ENCODE assay signal across 2 cellular contexts in the genomic region with DNA sequence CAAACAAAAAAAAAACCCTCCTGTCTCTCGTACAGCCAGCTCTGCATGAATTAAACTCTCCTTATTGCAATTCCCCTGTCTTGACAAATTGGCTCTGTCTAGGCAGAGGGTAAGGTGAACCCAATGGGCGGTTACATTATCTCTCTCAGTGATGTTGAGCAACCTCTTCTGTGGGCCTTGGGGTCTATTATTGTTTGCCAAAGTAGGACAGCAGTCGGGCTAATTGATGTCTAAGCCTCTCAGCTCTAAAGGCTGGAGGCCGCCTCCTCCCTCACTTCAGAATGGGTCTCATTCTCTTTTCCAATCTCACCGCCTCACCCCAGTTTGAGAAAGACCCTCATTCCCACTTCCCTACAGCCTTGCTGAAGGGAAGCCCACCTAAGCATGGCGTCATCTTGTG.
TF ChIP-seq lines count a peak whose summit lies in the region.

No MANE protein-coding gene starts in this region.

TF ChIP-seq in H1, 55 proteins besides CTCF, POLR2A, EP300 and RAD21:
- TF ChIP-seq POLR2AphosphoS5 (IDR thresholded peaks at IDR 0.05; ENCODE audit: low read depth, low read length) (no peak), ZNF274 (IDR thresholded peaks at IDR 0.05; ENCODE audit: borderline replicate concordance, extremely low read depth, low read length) (no peak), JUN (IDR thresholded peaks at IDR 0.05; ENCODE audit: low read depth, low read length) (no peak), HDAC2 (IDR thresholded peaks at IDR 0.05; ENCODE audit: borderline replicate concordance in 1 of 2, low read depth in 2 of 2, low read length in 2 of 2) (no peak), KDM5A (IDR thresholded peaks at IDR 0.05; ENCODE audit: low read length) (no peak), CREB1 (IDR thresholded peaks at IDR 0.05) (no peak), SUZ12 (IDR thresholded peaks at IDR 0.05; ENCODE audit: low read length) (no peak), SP1 (IDR thresholded peaks at IDR 0.05; ENCODE audit: low read depth, low read length) (no peak)
- TF ChIP-seq, protein P1, sequence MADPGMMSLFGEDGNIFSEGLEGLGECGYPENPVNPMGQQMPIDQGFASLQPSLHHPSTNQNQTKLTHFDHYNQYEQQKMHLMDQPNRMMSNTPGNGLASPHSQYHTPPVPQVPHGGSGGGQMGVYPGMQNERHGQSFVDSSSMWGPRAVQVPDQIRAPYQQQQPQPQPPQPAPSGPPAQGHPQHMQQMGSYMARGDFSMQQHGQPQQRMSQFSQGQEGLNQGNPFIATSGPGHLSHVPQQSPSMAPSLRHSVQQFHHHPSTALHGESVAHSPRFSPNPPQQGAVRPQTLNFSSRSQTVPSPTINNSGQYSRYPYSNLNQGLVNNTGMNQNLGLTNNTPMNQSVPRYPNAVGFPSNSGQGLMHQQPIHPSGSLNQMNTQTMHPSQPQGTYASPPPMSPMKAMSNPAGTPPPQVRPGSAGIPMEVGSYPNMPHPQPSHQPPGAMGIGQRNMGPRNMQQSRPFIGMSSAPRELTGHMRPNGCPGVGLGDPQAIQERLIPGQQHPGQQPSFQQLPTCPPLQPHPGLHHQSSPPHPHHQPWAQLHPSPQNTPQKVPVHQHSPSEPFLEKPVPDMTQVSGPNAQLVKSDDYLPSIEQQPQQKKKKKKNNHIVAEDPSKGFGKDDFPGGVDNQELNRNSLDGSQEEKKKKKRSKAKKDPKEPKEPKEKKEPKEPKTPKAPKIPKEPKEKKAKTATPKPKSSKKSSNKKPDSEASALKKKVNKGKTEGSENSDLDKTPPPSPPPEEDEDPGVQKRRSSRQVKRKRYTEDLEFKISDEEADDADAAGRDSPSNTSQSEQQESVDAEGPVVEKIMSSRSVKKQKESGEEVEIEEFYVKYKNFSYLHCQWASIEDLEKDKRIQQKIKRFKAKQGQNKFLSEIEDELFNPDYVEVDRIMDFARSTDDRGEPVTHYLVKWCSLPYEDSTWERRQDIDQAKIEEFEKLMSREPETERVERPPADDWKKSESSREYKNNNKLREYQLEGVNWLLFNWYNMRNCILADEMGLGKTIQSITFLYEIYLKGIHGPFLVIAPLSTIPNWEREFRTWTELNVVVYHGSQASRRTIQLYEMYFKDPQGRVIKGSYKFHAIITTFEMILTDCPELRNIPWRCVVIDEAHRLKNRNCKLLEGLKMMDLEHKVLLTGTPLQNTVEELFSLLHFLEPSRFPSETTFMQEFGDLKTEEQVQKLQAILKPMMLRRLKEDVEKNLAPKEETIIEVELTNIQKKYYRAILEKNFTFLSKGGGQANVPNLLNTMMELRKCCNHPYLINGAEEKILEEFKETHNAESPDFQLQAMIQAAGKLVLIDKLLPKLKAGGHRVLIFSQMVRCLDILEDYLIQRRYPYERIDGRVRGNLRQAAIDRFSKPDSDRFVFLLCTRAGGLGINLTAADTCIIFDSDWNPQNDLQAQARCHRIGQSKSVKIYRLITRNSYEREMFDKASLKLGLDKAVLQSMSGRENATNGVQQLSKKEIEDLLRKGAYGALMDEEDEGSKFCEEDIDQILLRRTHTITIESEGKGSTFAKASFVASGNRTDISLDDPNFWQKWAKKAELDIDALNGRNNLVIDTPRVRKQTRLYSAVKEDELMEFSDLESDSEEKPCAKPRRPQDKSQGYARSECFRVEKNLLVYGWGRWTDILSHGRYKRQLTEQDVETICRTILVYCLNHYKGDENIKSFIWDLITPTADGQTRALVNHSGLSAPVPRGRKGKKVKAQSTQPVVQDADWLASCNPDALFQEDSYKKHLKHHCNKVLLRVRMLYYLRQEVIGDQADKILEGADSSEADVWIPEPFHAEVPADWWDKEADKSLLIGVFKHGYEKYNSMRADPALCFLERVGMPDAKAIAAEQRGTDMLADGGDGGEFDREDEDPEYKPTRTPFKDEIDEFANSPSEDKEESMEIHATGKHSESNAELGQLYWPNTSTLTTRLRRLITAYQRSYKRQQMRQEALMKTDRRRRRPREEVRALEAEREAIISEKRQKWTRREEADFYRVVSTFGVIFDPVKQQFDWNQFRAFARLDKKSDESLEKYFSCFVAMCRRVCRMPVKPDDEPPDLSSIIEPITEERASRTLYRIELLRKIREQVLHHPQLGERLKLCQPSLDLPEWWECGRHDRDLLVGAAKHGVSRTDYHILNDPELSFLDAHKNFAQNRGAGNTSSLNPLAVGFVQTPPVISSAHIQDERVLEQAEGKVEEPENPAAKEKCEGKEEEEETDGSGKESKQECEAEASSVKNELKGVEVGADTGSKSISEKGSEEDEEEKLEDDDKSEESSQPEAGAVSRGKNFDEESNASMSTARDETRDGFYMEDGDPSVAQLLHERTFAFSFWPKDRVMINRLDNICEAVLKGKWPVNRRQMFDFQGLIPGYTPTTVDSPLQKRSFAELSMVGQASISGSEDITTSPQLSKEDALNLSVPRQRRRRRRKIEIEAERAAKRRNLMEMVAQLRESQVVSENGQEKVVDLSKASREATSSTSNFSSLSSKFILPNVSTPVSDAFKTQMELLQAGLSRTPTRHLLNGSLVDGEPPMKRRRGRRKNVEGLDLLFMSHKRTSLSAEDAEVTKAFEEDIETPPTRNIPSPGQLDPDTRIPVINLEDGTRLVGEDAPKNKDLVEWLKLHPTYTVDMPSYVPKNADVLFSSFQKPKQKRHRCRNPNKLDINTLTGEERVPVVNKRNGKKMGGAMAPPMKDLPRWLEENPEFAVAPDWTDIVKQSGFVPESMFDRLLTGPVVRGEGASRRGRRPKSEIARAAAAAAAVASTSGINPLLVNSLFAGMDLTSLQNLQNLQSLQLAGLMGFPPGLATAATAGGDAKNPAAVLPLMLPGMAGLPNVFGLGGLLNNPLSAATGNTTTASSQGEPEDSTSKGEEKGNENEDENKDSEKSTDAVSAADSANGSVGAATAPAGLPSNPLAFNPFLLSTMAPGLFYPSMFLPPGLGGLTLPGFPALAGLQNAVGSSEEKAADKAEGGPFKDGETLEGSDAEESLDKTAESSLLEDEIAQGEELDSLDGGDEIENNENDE (IDR thresholded peaks at IDR 0.05; ENCODE audit: insufficient replicate concordance, low read length), result no peak
- TF ChIP-seq, protein P2, sequence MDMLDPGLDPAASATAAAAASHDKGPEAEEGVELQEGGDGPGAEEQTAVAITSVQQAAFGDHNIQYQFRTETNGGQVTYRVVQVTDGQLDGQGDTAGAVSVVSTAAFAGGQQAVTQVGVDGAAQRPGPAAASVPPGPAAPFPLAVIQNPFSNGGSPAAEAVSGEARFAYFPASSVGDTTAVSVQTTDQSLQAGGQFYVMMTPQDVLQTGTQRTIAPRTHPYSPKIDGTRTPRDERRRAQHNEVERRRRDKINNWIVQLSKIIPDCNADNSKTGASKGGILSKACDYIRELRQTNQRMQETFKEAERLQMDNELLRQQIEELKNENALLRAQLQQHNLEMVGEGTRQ (IDR thresholded peaks at IDR 0.05; ENCODE audit: low read length), result no peak

TF ChIP-seq in HEK293T, 16 proteins besides CTCF, POLR2A, EP300 and RAD21:
- no peak for TF ChIP-seq SP1 (IDR thresholded peaks at IDR 0.05)
- TF ChIP-seq TARDBP (IDR thresholded peaks at IDR 0.05), result no peak
